11 cellular contexts compared by ENCODE assay signal in genomic region chr10:79079074-79079397, GRCh38. TPM values are rescaled to one million over a fixed set of nuclear protein-coding genes. Genes with fewer than 3 reads are reported as not detected.
DNase-seq lines count a peak whose midpoint lies in the region; ATAC-seq and TF ChIP-seq lines count a peak whose summit lies in the region.
"Had no signal": no experiment of that assay in that cellular context is flagged by ENCODE, and none has a peak within 500 bp of the region (broad histone marks: within the 10 kb centered on the region; RNA-seq: fewer than 3 reads in every experiment).

No MANE protein-coding gene starts in this region.

- H3K36me3 ChIP-seq in cardiac muscle cell (no peaks in the 10 kb centered on the region), colonic mucosa (no peaks in the 10 kb centered on the region)

- intact Hi-C loops in Right ventricle myocardium superior (cut with DNase I) (no loop called here), colonic mucosa (cut with DNase I) (no loop called here), head of caudate nucleus (cut with DNase I) (loop anchor here (10.0 kb wide), 2 partner anchors 774 to 1034 kb away; no protein-coding TSS in a partner anchor)

- H3K9me3 ChIP-seq in cardiac muscle cell (ENCODE audit: low read depth) (no peaks in the 10 kb centered on the region), colonic mucosa (no peaks in the 10 kb centered on the region)
- H3K9me3 ChIP-seq: mucosa of descending colon had no signal

- no peak overlapping the region for H3K4me3 ChIP-seq in cardiac muscle cell
- no peak overlapping the region for H3K4me3 ChIP-seq in colonic mucosa
- H3K4me3 ChIP-seq: mucosa of descending colon had no signal

- peak in 1 of 2 donors; percentile 32 for DNase-seq in cardiac muscle cell (ENCODE audit: low read depth in 1 of 2, low spot score in 1 of 2)
- no peak for DNase-seq in Right ventricle myocardium superior
- no peak for DNase-seq in colonic mucosa
- peak; percentile 85 for DNase-seq in myocyte (ENCODE audit: low read depth)
- DNase-seq in effector CD4-positive, alpha-beta T cell = no peak
- DNase-seq in head of caudate nucleus = no peak
- DNase-seq: activated naive CD8-positive, alpha-beta T cell treated with anti-CD3 and anti-CD28 coated beads, Interleukin-2, amount 10 ng/mL, durations not matched to agents 7 days and 5 days; MM.1S had no signal

- H3K27me3 ChIP-seq in cardiac muscle cell (no peaks in the 10 kb centered on the region), colonic mucosa (no peaks in the 10 kb centered on the region)

- TF ChIP-seq CTCF in cardiac muscle cell (IDR thresholded peaks at IDR 0.05; ENCODE audit: low read depth, low read length) (no peak), colonic mucosa (IDR thresholded peaks at IDR 0.05) (no peak)

- ATAC-seq in Right ventricle myocardium superior (ENCODE audit: poor library complexity) (no peak), GM21515 (IDR thresholded peaks at IDR 0.05; ENCODE audit: unreplicated experiment) (no peak), HG03095 (IDR thresholded peaks at IDR 0.05; ENCODE audit: unreplicated experiment) (no peak)

- peak overlapping the region; percentile 60 for H3K27ac ChIP-seq in cardiac muscle cell
- peak overlapping the region; percentile 73 for H3K27ac ChIP-seq in colonic mucosa

- H3K9ac ChIP-seq in colonic mucosa (ENCODE audit: low read depth in 2 of 2, low read length in 2 of 2) = peak overlapping the region in 1 of 2 donors; percentile 38

- H3K4me1 ChIP-seq in cardiac muscle cell (ENCODE audit: low read depth) (peaks cover 71% of the 10 kb centered on the region), colonic mucosa (peaks cover 68% of the 10 kb centered on the region)

RNA-seq across cellular contexts. Expression of gene ZMIZ1, which starts 10.3 kb away (rescaled TPM):
- total RNA-seq in cardiac muscle cell (57.1 and 78.8 TPM in 2 replicates), Right ventricle myocardium superior (44.8 TPM), colonic mucosa (10 to 100 TPM; 51.0 to 54.0 TPM), myocyte (7.1 and 10.0 TPM in 2 replicates)
- 48.2 and 57.7 TPM in 2 replicates for polyA plus RNA-seq in cardiac muscle cell
- polyA plus RNA-seq in myocyte (2012) = 23.2 TPM
